In genomic region chr2:99154643-99155536, GRCh38 we compare ENCODE assay signal across 7 cellular contexts. TPM values are rescaled to one million over a fixed set of nuclear protein-coding genes. Genes with fewer than 3 reads are reported as not detected.
DNase-seq lines count a peak whose midpoint lies in the region; ATAC-seq, FAIRE-seq and TF ChIP-seq lines count a peak whose summit lies in the region.

Gene LIPT1, plus strand, starts transcription at chr2:99154967. Its CDS starts 6,991 bp downstream, at chr2:99161958.
Gene TSGA10, minus strand, starts transcription at chr2:99154942. Its CDS starts 45,503 bp downstream, at chr2:99109439.

- H3K27me3 ChIP-seq in astrocyte (ENCODE audit: insufficient read depth, low read length), result no peaks in the 10 kb centered on the region

- H3K9me3 Mint-ChIP-seq in T-helper 2 cell treated with Interferon-gamma antibody and Interleukin-4, amounts not matched to agents 5 μg/mL and 100 μg/mL, for 36 hours, result no peaks in the 10 kb centered on the region
- no peaks in the 10 kb centered on the region for H3K9me3 Mint-ChIP-seq in astrocyte (ENCODE audit: unreplicated experiment)

- H3K79me2 ChIP-seq in astrocyte (ENCODE audit: insufficient read depth, low read length), result peaks cover 4% of the 10 kb centered on the region

- peak within 1 kb of the TSS; percentile 86 for H3K27ac Mint-ChIP-seq in T-helper 2 cell treated with Interferon-gamma antibody and Interleukin-4, amounts not matched to agents 5 μg/mL and 100 μg/mL, for 36 hours
- H3K27ac Mint-ChIP-seq in astrocyte (ENCODE audit: unreplicated experiment), result peak within 1 kb of the TSS; percentile 19

- H3K4me3 Mint-ChIP-seq in T-helper 2 cell treated with Interferon-gamma antibody and Interleukin-4, amounts not matched to agents 5 μg/mL and 100 μg/mL, for 36 hours, result peak within 1 kb of the TSS; percentile 87
- H3K4me3 Mint-ChIP-seq in astrocyte (ENCODE audit: unreplicated experiment), result peak within 1 kb of the TSS; percentile 88

- H4K20me1 ChIP-seq in astrocyte (ENCODE audit: insufficient read depth, low read length), result no peaks in the 10 kb centered on the region

- H3K4me1 Mint-ChIP-seq in T-helper 2 cell treated with Interferon-gamma antibody and Interleukin-4, amounts not matched to agents 5 μg/mL and 100 μg/mL, for 36 hours (ENCODE audit: low read depth), result peaks cover 15% of the 10 kb centered on the region
- peaks cover 6% of the 10 kb centered on the region for H3K4me1 Mint-ChIP-seq in astrocyte (ENCODE audit: low read depth, unreplicated experiment)

- no peak for FAIRE-seq in astrocyte (lab: Jason Lieb, UNC)

- peak; percentile 97 for ATAC-seq in GM18502 (IDR thresholded peaks at IDR 0.05; ENCODE audit: poor library complexity, unreplicated experiment)
- peak; percentile 95 for ATAC-seq in HG02943 (IDR thresholded peaks at IDR 0.05; ENCODE audit: low read depth, unreplicated experiment)

- H3K36me3 Mint-ChIP-seq in T-helper 2 cell treated with Interferon-gamma antibody and Interleukin-4, amounts not matched to agents 5 μg/mL and 100 μg/mL, for 36 hours (ENCODE audit: low read depth), result peaks cover 24% of the 10 kb centered on the region
- H3K36me3 Mint-ChIP-seq in astrocyte (ENCODE audit: low read depth, unreplicated experiment), result no peaks in the 10 kb centered on the region

- no peaks in the 10 kb centered on the region for H3K27me3 Mint-ChIP-seq in T-helper 2 cell treated with Interferon-gamma antibody and Interleukin-4, amounts not matched to agents 5 μg/mL and 100 μg/mL, for 36 hours (ENCODE audit: low read depth)
- no peaks in the 10 kb centered on the region for H3K27me3 Mint-ChIP-seq in astrocyte (ENCODE audit: low read depth, unreplicated experiment)

- peaks cover 9% of the 10 kb centered on the region for H3K4me1 ChIP-seq in astrocyte (ENCODE audit: insufficient read depth, low read length)

- TF ChIP-seq CTCF in astrocyte (IDR thresholded peaks at IDR 0.05; ENCODE audit: insufficient read depth, low read depth, low read length), result no peak

- H3K9me3 ChIP-seq in astrocyte (ENCODE audit: insufficient read depth, low read depth, low read length), result no peaks in the 10 kb centered on the region

- H3K36me3 ChIP-seq in astrocyte (ENCODE audit: insufficient read depth, low read length), result no peaks in the 10 kb centered on the region

- peak; percentile 54 to 78 for DNase-seq in NCI-H187 (lab: John Stamatoyannopoulos, UW)
- DNase-seq in T-helper 2 cell treated with Interferon-gamma antibody and Interleukin-4, amounts not matched to agents 5 μg/mL and 100 μg/mL, for 36 hours (ENCODE audit: low spot score), result peak; percentile 95
- DNase-seq in astrocyte (ENCODE audit: low read depth), result peak; percentile 84
- peak; percentile 94 for DNase-seq in hepatic stellate cell (ENCODE audit: low spot score)
- DNase-seq in renal cortical epithelial cell (ENCODE audit: low read depth), result peak; percentile 86

- H2AFZ ChIP-seq in astrocyte (ENCODE audit: low read depth, low read length), result peak within 1 kb of the TSS; percentile 93

- peak within 1 kb of the TSS; percentile 82 for H3K4me2 ChIP-seq in astrocyte (ENCODE audit: low read length)

- H3K4me3 ChIP-seq in astrocyte (ENCODE audit: insufficient read depth, low read depth, low read length), result peak within 1 kb of the TSS; percentile 75

- peak within 1 kb of the TSS; percentile 75 for H3K9ac ChIP-seq in astrocyte (ENCODE audit: low read length)

- H3K27ac ChIP-seq in astrocyte (ENCODE audit: low read depth, low read length), result peak within 1 kb of the TSS; percentile 53

RNA-seq across cellular contexts. Expression of gene LIPT1, which starts in this region (rescaled TPM):
- total RNA-seq in astrocyte, result 3.4 and 3.9 TPM in 2 replicates
- total RNA-seq in renal cortical epithelial cell, result 4.9 and 8.1 TPM in 2 replicates

RNA-seq across cellular contexts. Expression of gene TSGA10, which starts in this region (rescaled TPM):
- total RNA-seq in astrocyte (2.4 and 3.9 TPM in 2 replicates), renal cortical epithelial cell (13.9 and 21.6 TPM in 2 replicates)

Comparison
In these comparisons a context has a peak if more than half of its experiments do, and no peak if none do; other contexts are left out.
1. Peak in every context shown above with its lines: DNase-seq, ATAC-seq, H3K4me3 ChIP-seq and H3K27ac ChIP-seq.